1 cellular context compared by ENCODE assay signal in genomic region chr6:157314705-157315321, GRCh38.
TF ChIP-seq lines count a peak whose summit lies in the region.

No MANE protein-coding gene starts in this region.

TF ChIP-seq in K562, 482 proteins besides CTCF, POLR2A, EP300 and RAD21 (continued from another document):
- TF ChIP-seq ETS1 (conservative IDR thresholded peaks at IDR 0.05; ENCODE audit: control insufficient read depth, low read depth, low read length) (no peak), NR2C2 (CRISPR knock-in tag; IDR thresholded peaks at IDR 0.05) (no peak), NR2C2 (tag; IDR thresholded peaks at IDR 0.05) (no peak), DEAF1 (CRISPR knock-in tag; IDR thresholded peaks at IDR 0.05) (peak; percentile 99), ZBTB17 (CRISPR knock-in tag; IDR thresholded peaks at IDR 0.05) (no peak), GTF2A2 (tag; IDR thresholded peaks at IDR 0.05) (no peak), UBTF (IDR thresholded peaks at IDR 0.05; ENCODE audit: borderline replicate concordance in 1 of 2, low read depth in 2 of 2, low read length in 2 of 2) (no peak), NCOR1 (IDR thresholded peaks at IDR 0.05) (0 out of 2 replicates have a peak, but pooled peaks have one; percentile 15), NEUROD1 (IDR thresholded peaks at IDR 0.05; ENCODE audit: borderline replicate concordance, low read depth, low read length, partially characterized antibody) (no peak), TCF15 (CRISPR knock-in tag; IDR thresholded peaks at IDR 0.05) (no peak), PML (IDR thresholded peaks at IDR 0.05; ENCODE audit: low read length) (no peak), ZNF121 (CRISPR knock-in tag; conservative IDR thresholded peaks at IDR 0.05) (no peak), NELFE (IDR thresholded peaks at IDR 0.05; ENCODE audit: insufficient read depth, insufficient read length) (no peak), CEBPG (CRISPR knock-in tag; IDR thresholded peaks at IDR 0.05) (no peak), CEBPG (tag; conservative IDR thresholded peaks at IDR 0.05 in 1 of 2, IDR thresholded peaks at IDR 0.05 in 1 of 2) (no peak), TARDBP (IDR thresholded peaks at IDR 0.05) (no peak), CREB3L1 (IDR thresholded peaks at IDR 0.05; ENCODE audit: borderline replicate concordance, low read depth) (no peak), HDGF (IDR thresholded peaks at IDR 0.05) (no peak), POLR2B (IDR thresholded peaks at IDR 0.05; ENCODE audit: low read depth, partially characterized antibody) (no peak), ZNF584 (CRISPR knock-in tag; IDR thresholded peaks at IDR 0.05; ENCODE audit: low read depth) (no peak), ARNT (IDR thresholded peaks at IDR 0.05) (0 out of 4 replicates have a peak, but pooled peaks of 1 of the 2 experiments have one; percentile 46), KAT7 (CRISPR knock-in tag; IDR thresholded peaks at IDR 0.05; ENCODE audit: borderline replicate concordance) (0 out of 2 replicates have a peak, but pooled peaks have one; percentile 30), CTCFL (IDR thresholded peaks at IDR 0.05; ENCODE audit: borderline replicate concordance, insufficient read depth, low read depth, low read length, poor library complexity, severe bottlenecking) (peak; percentile 37), L3MBTL2 (IDR thresholded peaks at IDR 0.05) (peak; percentile 42; the same call in 1 of the 2 replicates), MLLT1 (IDR thresholded peaks at IDR 0.05) (0 out of 4 replicates have a peak, but pooled peaks of 1 of the 2 experiments have one; percentile 58), TRIM28 (IDR thresholded peaks at IDR 0.05) (peak; percentile 34; the same call in 1 of the 2 replicates), RAD51 (IDR thresholded peaks at IDR 0.05; ENCODE audit: borderline replicate concordance, low read depth) (0 out of 2 replicates have a peak, but pooled peaks have one; percentile 6), ZNF76 (CRISPR knock-in tag; IDR thresholded peaks at IDR 0.05; ENCODE audit: borderline replicate concordance) (no peak), EP400 (IDR thresholded peaks at IDR 0.05) (peak; percentile 27; the same call in 1 of the 2 replicates), HNRNPH1 (optimal IDR thresholded peaks at IDR 0.05; ENCODE audit: low read depth, low read length) (no peak), NR4A1 (CRISPR knock-in tag; IDR thresholded peaks at IDR 0.05) (no peak), NR4A1 (tag; IDR thresholded peaks at IDR 0.05) (no peak), SIN3B (IDR thresholded peaks at IDR 0.05; ENCODE audit: low read depth) (no peak)
